Comparison of ENCODE assay signal across 14 cellular contexts in the genomic region with DNA sequence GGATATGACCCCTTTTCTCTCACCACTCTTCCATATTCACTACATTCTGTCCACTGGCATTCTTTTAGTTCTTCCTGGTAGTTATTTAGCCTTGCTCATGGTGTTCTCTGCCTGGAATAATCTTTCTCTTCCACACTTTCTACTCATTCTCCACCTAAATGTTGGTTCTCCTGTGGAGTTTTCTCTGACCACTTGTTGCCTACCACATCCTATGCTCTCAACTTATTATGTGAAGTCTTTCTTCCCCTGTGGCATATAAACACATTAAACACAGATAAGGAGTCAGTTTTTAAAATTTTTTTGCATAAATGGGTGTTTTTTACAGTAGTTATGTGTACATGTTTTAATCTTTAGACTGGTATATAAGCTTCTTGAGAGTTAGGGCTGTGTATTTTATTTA.
A peak's percentile ranks its signal among the peaks of the same experiment; 100 is the strongest.
DNase-seq lines count a peak whose midpoint lies in the region; ATAC-seq and TF ChIP-seq lines count a peak whose summit lies in the region.
"Had no signal": no experiment of that assay in that cellular context is flagged by ENCODE, and none has a peak within 500 bp of the region (broad histone marks: within the 10 kb centered on the region; RNA-seq: fewer than 3 reads in every experiment).

No MANE protein-coding gene starts in this region.

- ATAC-seq in HG02840 (IDR thresholded peaks at IDR 0.05; ENCODE audit: low FRiP score, unreplicated experiment), result no peak
- ATAC-seq: foreskin keratinocyte had no signal

- H2AFZ ChIP-seq in OCI-LY3 (ENCODE audit: low read depth, low read length), result 0 out of 2 replicates have a peak overlapping the region, but pooled peaks have one; percentile 43
- H2AFZ ChIP-seq in neuron (ENCODE audit: low read depth, low read length), result peak overlapping the region; percentile 96

- peaks cover 32% of the 10 kb centered on the region for H3K4me1 Mint-ChIP-seq in T-helper 2 cell treated with Interferon-gamma antibody and Interleukin-4, amounts not matched to agents 5 μg/mL and 100 μg/mL, for 36 hours (ENCODE audit: low read depth)
- H3K4me1 Mint-ChIP-seq in dendritic cell treated with granulocyte-macrophage colony-stimulating factor and Interleukin-4, amounts not matched to agents 40 ng/mL and 50 ng/mL, for 4 days (ENCODE audit: low read depth), result peaks cover 33% of the 10 kb centered on the region

- peak overlapping the region; percentile 5 for H3K4me3 Mint-ChIP-seq in T-helper 2 cell treated with Interferon-gamma antibody and Interleukin-4, amounts not matched to agents 5 μg/mL and 100 μg/mL, for 36 hours
- H3K4me3 Mint-ChIP-seq in dendritic cell treated with granulocyte-macrophage colony-stimulating factor and Interleukin-4, amounts not matched to agents 40 ng/mL and 50 ng/mL, for 4 days, result no peak overlapping the region

- H3K27me3 Mint-ChIP-seq in T-helper 2 cell treated with Interferon-gamma antibody and Interleukin-4, amounts not matched to agents 5 μg/mL and 100 μg/mL, for 36 hours (ENCODE audit: low read depth), result no peaks in the 10 kb centered on the region
- H3K27me3 Mint-ChIP-seq in dendritic cell treated with granulocyte-macrophage colony-stimulating factor and Interleukin-4, amounts not matched to agents 40 ng/mL and 50 ng/mL, for 4 days, result no peaks in the 10 kb centered on the region
- H3K27me3 Mint-ChIP-seq: IgD-negative memory B cell had no signal

- H3K4me2 ChIP-seq in OCI-LY3 (ENCODE audit: low read length), result no peak overlapping the region

- no peak overlapping the region for H3K27ac ChIP-seq in OCI-LY3 (ENCODE audit: low read length)
- H3K27ac ChIP-seq: brain microvascular endothelial cell, foreskin keratinocyte, SK-N-MC, upper lobe of right lung had no signal

- peaks cover 6% of the 10 kb centered on the region; the same call in 1 of the 2 replicates for H4K20me1 ChIP-seq in OCI-LY3 (ENCODE audit: insufficient read depth, low read length)

- no peak for TF ChIP-seq CTCF in OCI-LY3 (IDR thresholded peaks at IDR 0.05; ENCODE audit: low read depth, low read length)

- peaks cover 12% of the 10 kb centered on the region for H3K36me3 Mint-ChIP-seq in T-helper 2 cell treated with Interferon-gamma antibody and Interleukin-4, amounts not matched to agents 5 μg/mL and 100 μg/mL, for 36 hours (ENCODE audit: low read depth)
- peaks cover 8% of the 10 kb centered on the region for H3K36me3 Mint-ChIP-seq in dendritic cell treated with granulocyte-macrophage colony-stimulating factor and Interleukin-4, amounts not matched to agents 40 ng/mL and 50 ng/mL, for 4 days (ENCODE audit: low read depth)

- no peaks in the 10 kb centered on the region for H3K9me3 Mint-ChIP-seq in T-helper 2 cell treated with Interferon-gamma antibody and Interleukin-4, amounts not matched to agents 5 μg/mL and 100 μg/mL, for 36 hours
- no peaks in the 10 kb centered on the region for H3K9me3 Mint-ChIP-seq in dendritic cell treated with granulocyte-macrophage colony-stimulating factor and Interleukin-4, amounts not matched to agents 40 ng/mL and 50 ng/mL, for 4 days
- H3K9me3 Mint-ChIP-seq: IgD-negative memory B cell, nephron progenitor cell had no signal

- DNase-seq in T-helper 2 cell treated with Interferon-gamma antibody and Interleukin-4, amounts not matched to agents 5 μg/mL and 100 μg/mL, for 36 hours (ENCODE audit: low spot score), result no peak
- DNase-seq in T-helper 2 cell (no peak), AG08396 (ENCODE audit: low spot score) (no peak), NCI-H226 (no peak)
- DNase-seq: upper lobe of right lung had no signal

- intact Hi-C loops in dendritic cell treated with granulocyte-macrophage colony-stimulating factor and Interleukin-4, amounts not matched to agents 40 ng/mL and 50 ng/mL, for 4 days (cut with micrococcal nuclease), result loop anchor here (2.0 to 5.0 kb wide), 2 partner anchors 66 to 275 kb away; a partner anchor contains a TSS

- H3K79me2 ChIP-seq in OCI-LY3 (ENCODE audit: low read length), result peaks cover 16% of the 10 kb centered on the region

- H3K4me3 ChIP-seq in OCI-LY3 (ENCODE audit: low read length) (no peak overlapping the region), neuron (ENCODE audit: low read length) (no peak overlapping the region)
- H3K4me3 ChIP-seq: SK-N-MC, upper lobe of right lung had no signal

- H3K4me1 ChIP-seq in OCI-LY3 (ENCODE audit: low read length), result peaks cover 17% of the 10 kb centered on the region
- peaks cover 11% of the 10 kb centered on the region for H3K4me1 ChIP-seq in neuron (ENCODE audit: insufficient read depth, low read length)

- H3K36me3 ChIP-seq in OCI-LY3 (replicated peaks; ENCODE audit: low read depth, low read length), result no peaks in the 10 kb centered on the region
- no peaks in the 10 kb centered on the region for H3K36me3 ChIP-seq in neuron (ENCODE audit: insufficient read depth, low read length)
- H3K36me3 ChIP-seq: brain microvascular endothelial cell, upper lobe of right lung had no signal

- peak overlapping the region; percentile 17 for H3K27ac Mint-ChIP-seq in T-helper 2 cell treated with Interferon-gamma antibody and Interleukin-4, amounts not matched to agents 5 μg/mL and 100 μg/mL, for 36 hours
- H3K27ac Mint-ChIP-seq in dendritic cell treated with granulocyte-macrophage colony-stimulating factor and Interleukin-4, amounts not matched to agents 40 ng/mL and 50 ng/mL, for 4 days, result peak overlapping the region; percentile 50

- H3K9me3 ChIP-seq in OCI-LY3 (ENCODE audit: insufficient read depth, low read length) (no peaks in the 10 kb centered on the region), neuron (ENCODE audit: low read length) (no peaks in the 10 kb centered on the region)
- H3K9me3 ChIP-seq: upper lobe of right lung had no signal

- no peaks in the 10 kb centered on the region for H3K27me3 ChIP-seq in OCI-LY3 (ENCODE audit: low read depth, low read length)
- H3K27me3 ChIP-seq in neuron (ENCODE audit: insufficient read depth, low read length), result no peaks in the 10 kb centered on the region
- H3K27me3 ChIP-seq: brain microvascular endothelial cell, foreskin keratinocyte, upper lobe of right lung had no signal

- H3K9ac ChIP-seq in OCI-LY3 (ENCODE audit: low read length), result no peak overlapping the region
